Comparison of ENCODE assay signal across 8 cellular contexts in genomic region chr1:167599839-167600581, GRCh38. TPM values are rescaled to one million over a fixed set of nuclear protein-coding genes. Genes with fewer than 3 reads are reported as not detected.
DNase-seq lines count a peak whose midpoint lies in the region; ATAC-seq and TF ChIP-seq lines count a peak whose summit lies in the region.

No MANE protein-coding gene starts in this region.

- 0 out of 2 replicates have a peak overlapping the region, but pooled peaks have one; percentile 4 for H3K4me3 ChIP-seq in DOHH2 (ENCODE audit: low read length)

- H3K27ac Mint-ChIP-seq in chondrocyte (ENCODE audit: unreplicated experiment), result no peak overlapping the region

- no peak overlapping the region for H3K4me3 Mint-ChIP-seq in chondrocyte (ENCODE audit: unreplicated experiment)

- H3K36me3 Mint-ChIP-seq in chondrocyte (ENCODE audit: low read depth), result peaks cover 2% of the 10 kb centered on the region

- 0 out of 2 replicates have a peak, but pooled peaks cover 2% of the 10 kb centered on the region for H3K79me2 ChIP-seq in DOHH2 (ENCODE audit: control insufficient read depth, low read length)

- peaks cover 3% of the 10 kb centered on the region for H3K27me3 Mint-ChIP-seq in chondrocyte (ENCODE audit: low read depth)

- H3K4me2 ChIP-seq in DOHH2 (ENCODE audit: low read length), result peak overlapping the region; percentile 36

- H3K9me2 ChIP-seq in DOHH2 (replicated peaks; ENCODE audit: control insufficient read depth, low read length), result no peaks in the 10 kb centered on the region

- H3K27ac ChIP-seq in DOHH2 (ENCODE audit: low read depth, low read length), result no peak overlapping the region; the same call in 1 of the 2 replicates

- peaks cover 14% of the 10 kb centered on the region for H3K4me1 Mint-ChIP-seq in chondrocyte (ENCODE audit: low read depth)

- peaks cover 3% of the 10 kb centered on the region; the same call in 1 of the 2 replicates for H3K36me3 ChIP-seq in DOHH2 (ENCODE audit: control insufficient read depth, low read length)

- H3F3A ChIP-seq in DOHH2 (ENCODE audit: control insufficient read depth, insufficient read depth), result no peaks in the 10 kb centered on the region

- DNase-seq in SKM-1 treated with dmso at 0.1 percent for 144 hours (lab: John Stamatoyannopoulos, UW; ENCODE audit: unreplicated experiment) (peak; percentile 88), chondrocyte (ENCODE audit: low spot score) (no peak), medulla oblongata (ENCODE audit: extremely low spot score) (peak; percentile 57), ureter (ENCODE audit: low spot score) (peak; percentile 48), NCI-H1436 treated with DMSO at 0.1 percent for 48 hours (lab: John Stamatoyannopoulos, UW) (no peak)

- H3K27me3 ChIP-seq in DOHH2 (ENCODE audit: control insufficient read depth, low read length), result no peaks in the 10 kb centered on the region

- peaks cover 39% of the 10 kb centered on the region for H3K4me1 ChIP-seq in DOHH2 (ENCODE audit: control insufficient read depth, low read length)

- TF ChIP-seq CTCF in DOHH2 (IDR thresholded peaks at IDR 0.05; ENCODE audit: low read depth, low read length, poor library complexity, severe bottlenecking) (peak; percentile 89), chondrocyte (IDR thresholded peaks at IDR 0.05) (peak; percentile 85)

- no peaks in the 10 kb centered on the region for H3K9me3 ChIP-seq in DOHH2 (ENCODE audit: control insufficient read depth, insufficient read depth, low read length)

- ATAC-seq in GM19452 (IDR thresholded peaks at IDR 0.05; ENCODE audit: unreplicated experiment) (peak; percentile 70), HG03521 (IDR thresholded peaks at IDR 0.05; ENCODE audit: unreplicated experiment) (peak; percentile 51)

- peaks cover 3% of the 10 kb centered on the region for H3K9me3 Mint-ChIP-seq in chondrocyte (ENCODE audit: low read depth)

- H4K20me1 ChIP-seq in DOHH2 (ENCODE audit: control insufficient read depth, insufficient read depth, low read depth, low read length), result no peaks in the 10 kb centered on the region

RNA-seq across cellular contexts. Expression of gene RCSD1, which starts 30.0 kb away (rescaled TPM):
- total RNA-seq in chondrocyte, result 1.1 to 1.4 TPM in 2 of 3 replicates, not detected in the other
- 8.7 TPM for total RNA-seq in ureter

RNA-seq across cellular contexts. Expression of gene CREG1, which starts 46.4 kb away (rescaled TPM):
- 48.6 to 56.0 TPM (median 51.2 TPM) in 3 replicates for total RNA-seq in chondrocyte
- 96.4 TPM for total RNA-seq in ureter

Comparison
In these comparisons a context has a peak if more than half of its experiments do, and no peak if none do; other contexts are left out.
1. DNase-seq: peak in SKM-1 treated with dmso at 0.1 percent for 144 hours (single experiment), medulla oblongata (single experiment) and ureter (single experiment); none in chondrocyte (single experiment) and NCI-H1436 treated with DMSO at 0.1 percent for 48 hours (single experiment).